Comparison of ENCODE assay signal across 8 cellular contexts in genomic region chr12:88242161-88242925, GRCh38.
A peak's percentile ranks its signal among the peaks of the same experiment; 100 is the strongest.
DNase-seq lines count a peak whose midpoint lies in the region; ATAC-seq lines count a peak whose summit lies in the region.

No MANE protein-coding gene starts in this region.

- peak; percentile 96 for ATAC-seq in stimulated activated naive CD8-positive, alpha-beta T cell treated with anti-CD3 and anti-CD28 coated beads, Interleukin-15, Interleukin-2, amounts not matched to agents 100 U/mL and 50 U/mL, for 24 hours

- DNase-seq in activated CD4-positive, alpha-beta T cell treated with anti-CD3 and anti-CD28 coated beads for 48 hours = peak; percentile 47
- no peak for DNase-seq in activated CD4-positive, alpha-beta T cell treated with anti-CD3 and anti-CD28 coated beads, Interleukin-2, amount 50 U/mL, for 1 hour
- DNase-seq in LHCN-M2 (ENCODE audit: low read depth) (peak; percentile 98), epidermal melanocyte (ENCODE audit: insufficient read length, low spot score) (peak; percentile 25), cerebellar cortex (ENCODE audit: low spot score) (no peak), NCI-H1092 treated with DMSO at 0.1 percent for 48 hours (lab: John Stamatoyannopoulos, UW) (no peak), activated gamma-delta T cell treated with Interleukin-2 at 50 U/mL for 16 hours (no peak)
- DNase-seq in stimulated activated naive CD8-positive, alpha-beta T cell treated with anti-CD3 and anti-CD28 coated beads, Interleukin-15, Interleukin-2, amounts not matched to agents 100 U/mL and 50 U/mL, for 24 hours = no peak

Comparison
In these comparisons a context has a peak if more than half of its experiments do, and no peak if none do; other contexts are left out.
1. DNase-seq: peak in activated CD4-positive, alpha-beta T cell treated with anti-CD3 and anti-CD28 coated beads for 48 hours (single experiment), LHCN-M2 (single experiment) and epidermal melanocyte (single experiment); none in activated CD4-positive, alpha-beta T cell treated with anti-CD3 and anti-CD28 coated beads, Interleukin-2, amount 50 U/mL, for 1 hour (single experiment), stimulated activated naive CD8-positive, alpha-beta T cell treated with anti-CD3 and anti-CD28 coated beads, Interleukin-15, Interleukin-2, amounts not matched to agents 100 U/mL and 50 U/mL, for 24 hours (single experiment), cerebellar cortex (single experiment), NCI-H1092 treated with DMSO at 0.1 percent for 48 hours (single experiment) and activated gamma-delta T cell treated with Interleukin-2 at 50 U/mL for 16 hours (single experiment).